22 cellular contexts compared by ENCODE assay signal in genomic region chr14:36054353-36055051, GRCh38.
"Had no signal": no experiment of that assay in that cellular context is flagged by ENCODE, and none has a peak within 500 bp of the region (broad histone marks: within the 10 kb centered on the region; RNA-seq: fewer than 3 reads in every experiment).

No MANE protein-coding gene starts in this region.

- ATAC-seq: activated T-cell treated with anti-CD3 and anti-CD28 coated beads, Interleukin-2, amount 50 U/mL, for 72 hours; body of pancreas; natural killer cell treated with Interleukin-12 subunit alpha and Interleukin-12 subunit beta and Interleukin-15 and Interleukin-18, amount 100 ng/mL, for 72 hours; stimulated activated naive B cell treated with anti-CD40 and anti-IgM and Interleukin-4, amounts not matched to agents 10 μg/mL and 1 μg/mL and 100 μg/mL, for 72 hours; T-cell had no signal

- DNase-seq: activated B cell treated with CpG ODN at 0.5 μM for 24 hours; activated naive CD4-positive, alpha-beta T cell; activated T-cell treated with anti-CD3 and anti-CD28 coated beads for 4 hours; activated T-cell treated with anti-CD3 and anti-CD28 coated beads, Interleukin-2, amount 50 U/mL, for 72 hours; aorta; body of pancreas; dorsolateral prefrontal cortex; effector memory CD4-positive, alpha-beta T cell; gastrocnemius medialis; glutamatergic neuron; islet precursor cell; mesendoderm; sigmoid colon; small intestine; stimulated activated CD4-positive, alpha-beta T cell treated with anti-CD3 and anti-CD28 coated beads, Interleukin-1b, Interleukin-23, amount 100 ng/mL, for 48 hours; stimulated activated CD4-positive, alpha-beta T cell treated with anti-CD3 and anti-CD28 coated beads, Interleukin-4, amount 100 ng/mL, for 4 hours; stimulated activated CD8-positive, alpha-beta memory T cell treated with anti-CD3 and anti-CD28 coated beads, Interleukin-4, amount 100 ng/mL, for 48 hours; stimulated activated naive B cell treated with anti-CD40 and anti-IgM and Interleukin-4, amounts not matched to agents 10 μg/mL and 1 μg/mL and 100 μg/mL, for 72 hours; stomach; T-cell; tibial artery had no signal
